In the genomic region with DNA sequence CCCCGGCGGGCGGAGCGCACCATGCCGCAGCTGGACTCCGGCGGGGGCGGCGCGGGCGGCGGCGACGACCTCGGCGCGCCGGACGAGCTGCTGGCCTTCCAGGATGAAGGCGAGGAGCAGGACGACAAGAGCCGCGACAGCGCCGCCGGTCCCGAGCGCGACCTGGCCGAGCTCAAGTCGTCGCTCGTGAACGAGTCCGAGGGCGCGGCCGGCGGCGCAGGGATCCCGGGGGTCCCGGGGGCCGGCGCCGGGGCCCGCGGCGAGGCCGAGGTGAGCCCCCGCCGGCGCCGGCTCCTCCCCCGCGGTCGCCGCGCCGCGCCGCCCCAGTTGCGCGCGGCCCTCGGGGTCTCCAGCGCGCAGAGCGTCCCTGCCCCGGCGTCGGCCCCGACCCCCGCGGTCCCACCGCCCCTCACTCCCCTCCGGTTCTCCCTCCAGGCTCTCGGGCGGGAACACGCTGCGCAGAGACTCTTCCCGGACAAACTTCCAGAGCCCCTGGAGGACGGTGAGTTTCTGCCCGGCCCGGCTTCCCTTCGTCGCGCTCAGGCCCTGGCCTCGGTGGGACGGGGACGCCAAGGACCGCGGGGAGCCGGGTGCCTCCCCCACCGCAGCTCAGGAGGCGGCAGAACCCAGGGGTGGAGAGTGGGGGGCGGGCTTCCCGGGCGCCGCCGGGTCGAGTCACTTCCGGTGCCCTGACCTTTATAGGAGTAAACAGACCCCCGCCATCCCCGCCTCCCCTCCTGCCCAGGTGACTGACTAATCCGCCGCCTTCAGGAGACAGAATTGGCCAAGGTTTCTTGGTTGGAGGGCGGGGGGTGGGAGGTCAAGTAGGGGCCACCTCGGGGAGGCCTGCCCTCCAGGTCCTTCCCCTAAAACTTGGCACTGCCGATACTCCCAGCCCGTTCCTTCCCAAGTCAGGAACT, we compare ENCODE assay signal across 1 cellular context.
TF ChIP-seq lines count a peak whose summit lies in the region.

No MANE protein-coding gene starts in this region.

TF ChIP-seq in GM23338, 12 proteins besides CTCF, POLR2A, EP300 and RAD21 (continued from another document):
- TF ChIP-seq, protein P1, sequence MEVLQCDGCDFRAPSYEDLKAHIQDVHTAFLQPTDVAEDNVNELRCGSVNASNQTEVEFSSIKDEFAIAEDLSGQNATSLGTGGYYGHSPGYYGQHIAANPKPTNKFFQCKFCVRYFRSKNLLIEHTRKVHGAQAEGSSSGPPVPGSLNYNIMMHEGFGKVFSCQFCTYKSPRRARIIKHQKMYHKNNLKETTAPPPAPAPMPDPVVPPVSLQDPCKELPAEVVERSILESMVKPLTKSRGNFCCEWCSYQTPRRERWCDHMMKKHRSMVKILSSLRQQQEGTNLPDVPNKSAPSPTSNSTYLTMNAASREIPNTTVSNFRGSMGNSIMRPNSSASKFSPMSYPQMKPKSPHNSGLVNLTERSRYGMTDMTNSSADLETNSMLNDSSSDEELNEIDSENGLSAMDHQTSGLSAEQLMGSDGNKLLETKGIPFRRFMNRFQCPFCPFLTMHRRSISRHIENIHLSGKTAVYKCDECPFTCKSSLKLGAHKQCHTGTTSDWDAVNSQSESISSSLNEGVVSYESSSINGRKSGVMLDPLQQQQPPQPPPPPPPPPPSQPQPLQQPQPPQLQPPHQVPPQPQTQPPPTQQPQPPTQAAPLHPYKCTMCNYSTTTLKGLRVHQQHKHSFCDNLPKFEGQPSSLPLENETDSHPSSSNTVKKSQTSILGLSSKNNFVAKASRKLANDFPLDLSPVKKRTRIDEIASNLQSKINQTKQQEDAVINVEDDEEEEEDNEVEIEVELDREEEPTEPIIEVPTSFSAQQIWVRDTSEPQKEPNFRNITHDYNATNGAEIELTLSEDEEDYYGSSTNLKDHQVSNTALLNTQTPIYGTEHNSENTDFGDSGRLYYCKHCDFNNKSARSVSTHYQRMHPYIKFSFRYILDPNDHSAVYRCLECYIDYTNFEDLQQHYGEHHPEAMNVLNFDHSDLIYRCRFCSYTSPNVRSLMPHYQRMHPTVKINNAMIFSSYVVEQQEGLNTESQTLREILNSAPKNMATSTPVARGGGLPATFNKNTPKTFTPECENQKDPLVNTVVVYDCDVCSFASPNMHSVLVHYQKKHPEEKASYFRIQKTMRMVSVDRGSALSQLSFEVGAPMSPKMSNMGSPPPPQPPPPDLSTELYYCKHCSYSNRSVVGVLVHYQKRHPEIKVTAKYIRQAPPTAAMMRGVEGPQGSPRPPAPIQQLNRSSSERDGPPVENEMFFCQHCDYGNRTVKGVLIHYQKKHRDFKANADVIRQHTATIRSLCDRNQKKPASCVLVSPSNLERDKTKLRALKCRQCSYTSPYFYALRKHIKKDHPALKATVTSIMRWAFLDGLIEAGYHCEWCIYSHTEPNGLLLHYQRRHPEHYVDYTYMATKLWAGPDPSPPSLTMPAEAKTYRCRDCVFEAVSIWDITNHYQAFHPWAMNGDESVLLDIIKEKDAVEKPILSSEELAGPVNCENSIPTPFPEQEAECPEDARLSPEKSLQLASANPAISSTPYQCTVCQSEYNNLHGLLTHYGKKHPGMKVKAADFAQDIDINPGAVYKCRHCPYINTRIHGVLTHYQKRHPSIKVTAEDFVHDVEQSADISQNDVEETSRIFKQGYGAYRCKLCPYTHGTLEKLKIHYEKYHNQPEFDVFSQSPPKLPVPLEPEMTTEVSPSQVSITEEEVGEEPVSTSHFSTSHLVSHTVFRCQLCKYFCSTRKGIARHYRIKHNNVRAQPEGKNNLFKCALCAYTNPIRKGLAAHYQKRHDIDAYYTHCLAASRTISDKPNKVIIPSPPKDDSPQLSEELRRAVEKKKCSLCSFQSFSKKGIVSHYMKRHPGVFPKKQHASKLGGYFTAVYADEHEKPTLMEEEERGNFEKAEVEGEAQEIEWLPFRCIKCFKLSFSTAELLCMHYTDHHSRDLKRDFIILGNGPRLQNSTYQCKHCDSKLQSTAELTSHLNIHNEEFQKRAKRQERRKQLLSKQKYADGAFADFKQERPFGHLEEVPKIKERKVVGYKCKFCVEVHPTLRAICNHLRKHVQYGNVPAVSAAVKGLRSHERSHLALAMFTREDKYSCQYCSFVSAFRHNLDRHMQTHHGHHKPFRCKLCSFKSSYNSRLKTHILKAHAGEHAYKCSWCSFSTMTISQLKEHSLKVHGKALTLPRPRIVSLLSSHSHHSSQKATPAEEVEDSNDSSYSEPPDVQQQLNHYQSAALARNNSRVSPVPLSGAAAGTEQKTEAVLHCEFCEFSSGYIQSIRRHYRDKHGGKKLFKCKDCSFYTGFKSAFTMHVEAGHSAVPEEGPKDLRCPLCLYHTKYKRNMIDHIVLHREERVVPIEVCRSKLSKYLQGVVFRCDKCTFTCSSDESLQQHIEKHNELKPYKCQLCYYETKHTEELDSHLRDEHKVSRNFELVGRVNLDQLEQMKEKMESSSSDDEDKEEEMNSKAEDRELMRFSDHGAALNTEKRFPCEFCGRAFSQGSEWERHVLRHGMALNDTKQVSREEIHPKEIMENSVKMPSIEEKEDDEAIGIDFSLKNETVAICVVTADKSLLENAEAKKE (CRISPR knock-in tag; IDR thresholded peaks at IDR 0.05), result no peak
- TF ChIP-seq EZH2 (IDR thresholded peaks at IDR 0.05; ENCODE audit: low read depth, unreplicated experiment), result no peak
- no peak for TF ChIP-seq ZNF331 (CRISPR knock-in tag; IDR thresholded peaks at IDR 0.05; ENCODE audit: low read depth)
- no peak for TF ChIP-seq EZH2phosphoT487 (IDR thresholded peaks at IDR 0.05; ENCODE audit: unreplicated experiment)
- no peak for TF ChIP-seq REST (IDR thresholded peaks at IDR 0.05; ENCODE audit: unreplicated experiment)
- TF ChIP-seq JUNB (IDR thresholded peaks at IDR 0.05; ENCODE audit: unreplicated experiment), result no peak
